In genomic region chr5:150503386-150503785, GRCh38 we compare ENCODE assay signal across 15 cellular contexts. TPM values are rescaled to one million over a fixed set of nuclear protein-coding genes. Genes with fewer than 3 reads are reported as not detected.
DNase-seq lines count a peak whose midpoint lies in the region; ATAC-seq, FAIRE-seq and TF ChIP-seq lines count a peak whose summit lies in the region.
"Had no signal": no experiment of that assay in that cellular context is flagged by ENCODE, and none has a peak within 500 bp of the region (broad histone marks: within the 10 kb centered on the region; RNA-seq: fewer than 3 reads in every experiment).

No MANE protein-coding gene starts in this region.

- H3K27me3 Mint-ChIP-seq in CD4-positive, alpha-beta memory T cell = no peaks in the 10 kb centered on the region
- H3K27me3 Mint-ChIP-seq: B cell had no signal

- H3K36me3 ChIP-seq in K562 (ENCODE audit: control insufficient read depth, insufficient read depth, low read length) = no peaks in the 10 kb centered on the region
- peaks cover 0 to 7% (median 0%) of the 10 kb centered on the region in 3 donors for H3K36me3 ChIP-seq in esophagus squamous epithelium
- no peaks in the 10 kb centered on the region for H3K36me3 ChIP-seq in parathyroid adenoma (ENCODE audit: control insufficient read depth, insufficient read depth, low read length)
- H3K36me3 ChIP-seq in thyroid gland = no peaks in the 10 kb centered on the region
- no peaks in the 10 kb centered on the region for H3K36me3 ChIP-seq in CD4-positive, alpha-beta memory T cell (ENCODE audit: insufficient read depth, low read length)

- H3K4me3 ChIP-seq in K562 (no peak overlapping the region), esophagus squamous epithelium (no peak overlapping the region), parathyroid adenoma (ENCODE audit: low read depth, low read length) (no peak overlapping the region), thyroid gland (replicated peaks in 1 of 3) (no peak overlapping the region)
- H3K4me3 ChIP-seq in CD4-positive, alpha-beta memory T cell (ENCODE audit: low read length in 2 of 2) = no peak overlapping the region

- no peaks in the 10 kb centered on the region for H3K36me3 Mint-ChIP-seq in CD4-positive, alpha-beta memory T cell

- H3K27me3 ChIP-seq in K562 (ENCODE audit: control insufficient read depth in 2 of 2, insufficient read depth in 2 of 2, low read length in 2 of 2) = no peaks in the 10 kb centered on the region
- no peaks in the 10 kb centered on the region for H3K27me3 ChIP-seq in esophagus squamous epithelium
- no peaks in the 10 kb centered on the region for H3K27me3 ChIP-seq in parathyroid adenoma (ENCODE audit: control insufficient read depth, insufficient read depth, low read length)
- H3K27me3 ChIP-seq in thyroid gland = no peaks in the 10 kb centered on the region
- no peaks in the 10 kb centered on the region for H3K27me3 ChIP-seq in CD4-positive, alpha-beta memory T cell (ENCODE audit: insufficient read depth, low read length)

- no peak for TF ChIP-seq RAD21 in K562 (CRISPR knock-in tag; conservative IDR thresholded peaks at IDR 0.05 in 1 of 2, IDR thresholded peaks at IDR 0.05 in 1 of 2)

- intact Hi-C loops in K562 (cut with micrococcal nuclease) (no loop called here), esophagus squamous epithelium (cut with DNase I) (no loop called here), thyroid gland (cut with DNase I) (no loop called here)
- intact Hi-C loops in CD4-positive, alpha-beta memory T cell (cut with micrococcal nuclease) = no loop called here

- H3K79me2 ChIP-seq in K562 (ENCODE audit: control insufficient read depth, insufficient read depth, low read length) (peaks cover 77% of the 10 kb centered on the region), parathyroid adenoma (peaks cover 53% of the 10 kb centered on the region)

- POLR2A ChIA-PET in K562 (lab: Yijun Ruan, JAX) = interaction anchor here (1.4 to 5.7 kb wide), 3 partner anchors 10 to 53 kb away, joined by 6 to 57 read pairs (median 6); no protein-coding TSS in a partner anchor
- POLR2A ChIA-PET in CD4-positive, alpha-beta memory T cell (lab: Charles Lee; ENCODE audit: partially characterized antibody) = no interaction called here

- no peak overlapping the region for H3K9ac ChIP-seq in K562 (ENCODE audit: insufficient read depth in 1 of 2, low read depth in 2 of 2, low read length in 2 of 2)
- H3K9ac ChIP-seq in parathyroid adenoma = no peak overlapping the region

- H3K9me3 ChIP-seq in K562 (replicated peaks; ENCODE audit: control insufficient read depth, insufficient read depth, low read depth, low read length) (no peaks in the 10 kb centered on the region), esophagus squamous epithelium (no peaks in the 10 kb centered on the region), parathyroid adenoma (ENCODE audit: control insufficient read depth, low read length) (no peaks in the 10 kb centered on the region), thyroid gland (no peaks in the 10 kb centered on the region)
- no peaks in the 10 kb centered on the region for H3K9me3 ChIP-seq in CD4-positive, alpha-beta memory T cell (ENCODE audit: control insufficient read depth in 1 of 2, low read length in 2 of 2)

- TF ChIP-seq CTCF in K562 (IDR thresholded peaks at IDR 0.05 in 2 of 3, conservative IDR thresholded peaks at IDR 0.05 in 1 of 3; ENCODE audit: insufficient read depth in 2 of 3, low read depth in 1 of 3, low read length in 3 of 3) (no peak), esophagus squamous epithelium (IDR thresholded peaks at IDR 0.05) (no peak), parathyroid adenoma (IDR thresholded peaks at IDR 0.05) (no peak), thyroid gland (IDR thresholded peaks at IDR 0.05) (no peak)

- H4K20me1 ChIP-seq in K562 (replicated peaks; ENCODE audit: control insufficient read depth, insufficient read depth, low read length) = peaks cover 67% of the 10 kb centered on the region

- no peak overlapping the region for H3K4me2 ChIP-seq in K562 (ENCODE audit: insufficient read depth, low read length)
- no peak overlapping the region for H3K4me2 ChIP-seq in parathyroid adenoma (ENCODE audit: low read length)

- H3K27ac ChIP-seq in K562 (ENCODE audit: extremely low read depth, low read depth, low read length) (no peak overlapping the region), esophagus squamous epithelium (peak overlapping the region; percentile 82 to 98 (median 92)), parathyroid adenoma (peak overlapping the region; percentile 66), thyroid gland (peak overlapping the region; percentile 95 to 98 (median 96))
- no peak overlapping the region for H3K27ac ChIP-seq in CD4-positive, alpha-beta memory T cell (ENCODE audit: low read depth, low read length)

- in situ Hi-C loops in K562 (cut with MboI) = no loop called here

- peaks cover 3% of the 10 kb centered on the region for H3K9me1 ChIP-seq in K562 (ENCODE audit: control insufficient read depth, insufficient read depth, low read length)

- CTCF ChIA-PET in K562 (lab: Yijun Ruan, JAX; ENCODE audit: low intra/inter-chr PET ratio) = interaction anchor here (0.6 kb wide), 1 partner anchor 340 kb away, joined by 3 read pairs; no protein-coding TSS in a partner anchor
- CTCF ChIA-PET in CD4-positive, alpha-beta memory T cell (lab: Charles Lee; ENCODE audit: partially characterized antibody) = no interaction called here

- BruUV-seq in K562 (replicated peaks; lab: Mats Ljungman, UMichigan) = no TSS peak

- DNase-seq in K562 (ENCODE audit: extremely low read depth in 1 of 4, low spot score in 3 of 4) (no peak), esophagus squamous epithelium (lab: John Stamatoyannopoulos, UW) (no peak), thyroid gland (peak; percentile 78 to 80), NCI-H748 treated with DMSO at 0.1 percent for 48 hours (lab: John Stamatoyannopoulos, UW) (no peak), COR-L47 (lab: John Stamatoyannopoulos, UW) (no peak), SIG-M5 treated with dmso at 0.1 percent for 504 hours (lab: John Stamatoyannopoulos, UW; ENCODE audit: unreplicated experiment) (no peak)
- DNase-seq in CD4-positive, alpha-beta memory T cell = no peak
- DNase-seq: activated effector memory CD4-positive, alpha-beta T cell treated with Interleukin-2 at 50 U/mL for 16 hours; DMS 273 treated with DMSO at 0.1 percent for 48 hours; KBM-7; NCI-H1417 treated with DMSO at 0.1 percent for 48 hours; stimulated activated CD4-positive, alpha-beta T cell treated with anti-CD3 and anti-CD28 coated beads, Interleukin-2, amount 100 ng/mL, for 48 hours had no signal

- no peak for ATAC-seq in K562

- peaks cover 37 to 59% of the 10 kb centered on the region in 2 experiments for H3K4me1 ChIP-seq in K562 (replicated peaks in 1 of 2; ENCODE audit: control insufficient read depth in 2 of 2, insufficient read depth in 2 of 2, low read length in 2 of 2)
- H3K4me1 ChIP-seq in esophagus squamous epithelium = peaks cover 92 to 100% (median 100%) of the 10 kb centered on the region in 3 donors
- peaks cover 71% of the 10 kb centered on the region for H3K4me1 ChIP-seq in parathyroid adenoma
- H3K4me1 ChIP-seq in thyroid gland = peaks cover 95 to 100% of the 10 kb centered on the region in 2 donors
- H3K4me1 ChIP-seq in CD4-positive, alpha-beta memory T cell (ENCODE audit: insufficient read depth, low read length) = no peaks in the 10 kb centered on the region

- no peak overlapping the region for H2AFZ ChIP-seq in K562 (ENCODE audit: low read depth, low read length)
- H2AFZ ChIP-seq in parathyroid adenoma = no peak overlapping the region

- TF ChIP-seq EP300 in K562 (IDR thresholded peaks at IDR 0.05; ENCODE audit: low read length) = no peak

- FAIRE-seq in K562 (lab: Jason Lieb, UNC) = no peak
- FAIRE-seq: frontal cortex had no signal

- no peaks in the 10 kb centered on the region for H3K4me1 Mint-ChIP-seq in CD4-positive, alpha-beta memory T cell

- H3K4me3 Mint-ChIP-seq in CD4-positive, alpha-beta memory T cell = no peak overlapping the region
- H3K4me3 Mint-ChIP-seq: B cell had no signal

- H3K27ac Mint-ChIP-seq in CD4-positive, alpha-beta memory T cell = no peak overlapping the region
- H3K27ac Mint-ChIP-seq: B cell had no signal

- 79% methylated on average over 4 of the region's 4 CpGs for WGBS in K562 (ENCODE audit: insufficient coverage, low coverage, missing lambda C conversion rate)
- 83 to 89% methylated on average over 3 to 4 of the region's 4 CpGs for WGBS in esophagus squamous epithelium, 2 donors
- 44 to 59% methylated on average over 4 of the region's 4 CpGs for WGBS in thyroid gland, 2 donors

- TF ChIP-seq POLR2A in K562 (conservative IDR thresholded peaks at IDR 0.05) = no peak
- no peak for TF ChIP-seq POLR2A in esophagus squamous epithelium (IDR thresholded peaks at IDR 0.05)
- no peak for TF ChIP-seq POLR2A in thyroid gland (IDR thresholded peaks at IDR 0.05)

- no peaks in the 10 kb centered on the region for H3K9me3 Mint-ChIP-seq in CD4-positive, alpha-beta memory T cell

RNA-seq across cellular contexts. Expression of gene NDST1, which starts 4.5 kb away (rescaled TPM):
- 39.5 and 84.3 TPM in 2 replicates for total RNA-seq in K562 (2011; cell fraction: chromatin; rRNA removed; ENCODE audit: low replicate concordance)
- 40.4 and 42.6 TPM in 2 replicates for total RNA-seq in K562 (2011; cell fraction: nucleolus; rRNA removed)
- 43.0 and 46.6 TPM in 2 replicates for total RNA-seq in K562 (2011; cell fraction: nucleoplasm; rRNA removed)
- total RNA-seq in K562 (2014; rRNA removed) (14.0 and 15.3 TPM in 2 replicates), K562 (2014; rRNA removed; fragmentation: Illumina TruSeq; extraction: Trizol) (7.4 and 8.7 TPM in 2 replicates), K562 (2015; rRNA removed; fragmentation: Illumina TruSeq; extraction: Trizol) (9.9 and 11.5 TPM in 2 replicates), K562 (2021) (43.2 and 47.9 TPM in 2 replicates), esophagus squamous epithelium (100 to 1,000 TPM in 3 of 4 donors, 10 to 100 TPM in 1; 76.5 to 205 (median 118) TPM), thyroid gland (100 to 1,000 TPM in 2 of 4 donors, 10 to 100 TPM in 2; 84.9 to 171 (median 113) TPM)
- polyA plus RNA-seq in K562 (2011; rRNA removed) (9.7 and 17.1 TPM in 2 replicates), K562 (2014; fragmentation: Illumina TruSeq; extraction: Trizol) (18.4 and 19.9 TPM in 2 replicates), K562 (2014; fragmentation: Nextera tagmentation; extraction: Ambion mirVana) (under 1 TPM; 0.38 to 0.39 TPM), K562 (2014; rRNA removed) (12.0 and 14.1 TPM in 2 replicates)
- 13.1 and 18.3 TPM in 2 replicates for polyA plus RNA-seq in K562 (2011; cell fraction: cytosol; rRNA removed)
- 28.2 and 31.3 TPM in 2 replicates for polyA plus RNA-seq in K562 (2011; cell fraction: nucleus; rRNA removed)
- 14.9 and 22.7 TPM in 2 replicates for polyA plus RNA-seq in K562 (2012)
- polyA minus RNA-seq in K562 (2011; rRNA and poly(A)+ RNA removed) = 14.5 and 17.3 TPM in 2 replicates
- 19.3 and 27.4 TPM in 2 replicates for polyA minus RNA-seq in K562 (2011; cell fraction: cytosol; rRNA and poly(A)+ RNA removed)
- polyA minus RNA-seq in K562 (2011; cell fraction: nucleus; rRNA and poly(A)+ RNA removed) = 12.3 and 21.3 TPM in 2 replicates
- under 1 TPM; 0.35 to 0.64 TPM for total RNA-seq in CD4-positive, alpha-beta memory T cell
- under 1 TPM in 1 of 2 donors, not detected in 1; 0.29 TPM for polyA plus RNA-seq in CD4-positive, alpha-beta memory T cell

RNA-seq across cellular contexts. Expression of gene RPS14, which starts 53.8 kb away (rescaled TPM):
- 265 and 394 TPM in 2 replicates for total RNA-seq in K562 (2011; cell fraction: chromatin; rRNA removed; ENCODE audit: low replicate concordance)
- 818 and 919 TPM in 2 replicates for total RNA-seq in K562 (2011; cell fraction: nucleolus; rRNA removed)
- total RNA-seq in K562 (2011; cell fraction: nucleoplasm; rRNA removed) = 1,009 and 1,942 TPM in 2 replicates
- total RNA-seq in K562 (2014; rRNA removed) (3,004 and 3,238 TPM in 2 replicates), K562 (2014; rRNA removed; fragmentation: Illumina TruSeq; extraction: Trizol) (3,003 and 3,017 TPM in 2 replicates), K562 (2015; rRNA removed; fragmentation: Illumina TruSeq; extraction: Trizol) (2,679 and 2,873 TPM in 2 replicates), K562 (2021) (3,285 and 3,523 TPM in 2 replicates), esophagus squamous epithelium (1,000 to 10,000 TPM; 1,098 to 4,026 (median 2,484) TPM), thyroid gland (1,000 to 10,000 TPM; 2,017 to 5,540 (median 2,786) TPM)
- polyA plus RNA-seq in K562 (2011; rRNA removed) (5,983 and 6,751 TPM in 2 replicates), K562 (2014; fragmentation: Illumina TruSeq; extraction: Trizol) (3,907 and 4,185 TPM in 2 replicates), K562 (2014; fragmentation: Nextera tagmentation; extraction: Ambion mirVana) (1,000 to 10,000 TPM; 1,824 to 2,512 TPM), K562 (2014; rRNA removed) (4,384 and 5,321 TPM in 2 replicates)
- 5,490 and 8,746 TPM in 2 replicates for polyA plus RNA-seq in K562 (2011; cell fraction: cytosol; rRNA removed)
- polyA plus RNA-seq in K562 (2011; cell fraction: nucleus; rRNA removed) = 1,361 and 2,299 TPM in 2 replicates
- 4,665 and 5,719 TPM in 2 replicates for polyA plus RNA-seq in K562 (2012)
- 3,342 and 3,929 TPM in 2 replicates for polyA minus RNA-seq in K562 (2011; rRNA and poly(A)+ RNA removed)
- 682 and 753 TPM in 2 replicates for polyA minus RNA-seq in K562 (2011; cell fraction: cytosol; rRNA and poly(A)+ RNA removed)
- 162 and 371 TPM in 2 replicates for polyA minus RNA-seq in K562 (2011; cell fraction: nucleus; rRNA and poly(A)+ RNA removed)
- total RNA-seq in CD4-positive, alpha-beta memory T cell = 1,000 to 10,000 TPM; 5,260 to 5,575 TPM
- 1,000 to 10,000 TPM; 7,865 to 9,996 TPM for polyA plus RNA-seq in CD4-positive, alpha-beta memory T cell

Comparison
In these comparisons a context has a peak if more than half of its experiments do, and no peak if none do; other contexts are left out.
1. DNase-seq: peak in thyroid gland (2 of 2); none in K562 (0 of 4), esophagus squamous epithelium (single experiment), NCI-H748 treated with DMSO at 0.1 percent for 48 hours (single experiment), CD4-positive, alpha-beta memory T cell (0 of 5), COR-L47 (single experiment) and SIG-M5 treated with dmso at 0.1 percent for 504 hours (single experiment).
2. H3K27ac ChIP-seq: peak in esophagus squamous epithelium (4 of 4), parathyroid adenoma (single experiment) and thyroid gland (3 of 3); none in K562 (single experiment) and CD4-positive, alpha-beta memory T cell (single experiment).
3. RNA of gene NDST1, which starts 4.5 kb away (total RNA-seq): 84.9 to 171 TPM in thyroid gland, 76.5 to 205 TPM in esophagus squamous epithelium and 7.4 to 84.3 TPM in K562; 0.35 to 0.64 TPM in CD4-positive, alpha-beta memory T cell; every median in the first group is over 4 times any median in the second.